Comparison of ENCODE assay signal across 21 cellular contexts in genomic region chr14:89141862-89142261, GRCh38.
A peak's percentile ranks its signal among the peaks of the same experiment; 100 is the strongest.
DNase-seq lines count a peak whose midpoint lies in the region; ATAC-seq, FAIRE-seq and TF ChIP-seq lines count a peak whose summit lies in the region.
"Had no signal": no experiment of that assay in that cellular context is flagged by ENCODE, and none has a peak within 500 bp of the region (broad histone marks: within the 10 kb centered on the region; RNA-seq: fewer than 3 reads in every experiment).

No MANE protein-coding gene starts in this region.

- no peak for TF ChIP-seq POLR2A in HepG2 (IDR thresholded peaks at IDR 0.05; ENCODE audit: insufficient read depth in 1 of 2, low read depth in 2 of 2, low read length in 2 of 2)
- no peak for TF ChIP-seq POLR2A in right lobe of liver (IDR thresholded peaks at IDR 0.05)

- H3K27me3 ChIP-seq in HepG2 (ENCODE audit: control insufficient read depth in 1 of 2, insufficient read depth in 2 of 2, low read length in 2 of 2) (no peaks in the 10 kb centered on the region; a peak in 1 of 5 replicates), right lobe of liver (no peaks in the 10 kb centered on the region), bronchial epithelial cell (ENCODE audit: control insufficient read depth, insufficient read depth, low read length) (peaks cover 4% of the 10 kb centered on the region), keratinocyte (ENCODE audit: control insufficient read depth, extremely low read depth, insufficient read depth, low read length) (peaks cover 14% of the 10 kb centered on the region)

- no peaks in the 10 kb centered on the region for H4K20me1 ChIP-seq in HepG2 (ENCODE audit: insufficient read depth, low read length)
- H4K20me1 ChIP-seq in keratinocyte (ENCODE audit: control insufficient read depth, extremely low read depth, insufficient read depth, low read length), result no peaks in the 10 kb centered on the region

- H3K4me1 ChIP-seq in HepG2 (ENCODE audit: insufficient read depth, low read length), result peaks cover 58% of the 10 kb centered on the region
- H3K4me1 ChIP-seq in right lobe of liver, result no peaks in the 10 kb centered on the region
- peaks cover 15% of the 10 kb centered on the region for H3K4me1 ChIP-seq in keratinocyte (ENCODE audit: control insufficient read depth, extremely low read depth, insufficient read depth, low read length)

- in situ Hi-C loops in HepG2 (cut with HindIII; ENCODE audit: extremely low pct_ligation_motif_present, low pct_unique_long_range_greater_than_20kb), result no loop called here

- dilution Hi-C loops in keratinocyte (cut with MboI; ENCODE audit: extremely low pct_ligation_motif_present, low sequenced_read_pairs), result no loop called here

- H2AFZ ChIP-seq in HepG2 (ENCODE audit: low read length) (no peak overlapping the region), keratinocyte (ENCODE audit: control insufficient read depth, low read length) (no peak overlapping the region)
- H2AFZ ChIP-seq: GM23338 had no signal

- H3K27ac Mint-ChIP-seq in activated T-cell treated with anti-CD3 and anti-CD28 coated beads, Interleukin-2, amount 50 U/mL, for 24 hours, result no peak overlapping the region
- H3K27ac Mint-ChIP-seq: CD4-positive, alpha-beta memory T cell; GM23338; H9 had no signal

- no peak for FAIRE-seq in HepG2 (lab: Jason Lieb, UNC)
- no peak for FAIRE-seq in bronchial epithelial cell (lab: Jason Lieb, UNC)
- peak; percentile 20 for FAIRE-seq in keratinocyte (lab: Jason Lieb, UNC)
- FAIRE-seq: A549, GM12891, GM18507 had no signal

- no peaks in the 10 kb centered on the region for H3K27me3 Mint-ChIP-seq in activated T-cell treated with anti-CD3 and anti-CD28 coated beads, Interleukin-2, amount 50 U/mL, for 24 hours

- no peaks in the 10 kb centered on the region for H3K9me1 ChIP-seq in keratinocyte (ENCODE audit: control insufficient read depth, extremely low read depth, insufficient read depth, low read length)

- H3K9me3 ChIP-seq in HepG2 (ENCODE audit: low read length) (peaks cover under 1% of the 10 kb centered on the region; the same call in 1 of the 2 replicates), right lobe of liver (no peaks in the 10 kb centered on the region), keratinocyte (ENCODE audit: control insufficient read depth, low read depth, low read length) (no peaks in the 10 kb centered on the region)
- H3K9me3 ChIP-seq: A549 had no signal

- H3K4me2 ChIP-seq in HepG2 (ENCODE audit: low read depth, low read length) (no peak overlapping the region), keratinocyte (ENCODE audit: control insufficient read depth, extremely low read depth, insufficient read depth, low read depth, low read length) (peak overlapping the region; percentile 38)
- H3K4me2 ChIP-seq: A549, GM23338 had no signal

- H3K36me3 ChIP-seq in HepG2 (replicated peaks in 1 of 2; ENCODE audit: control insufficient read depth in 1 of 2, insufficient read depth in 2 of 2, low read length in 2 of 2), result no peaks in the 10 kb centered on the region
- no peaks in the 10 kb centered on the region for H3K36me3 ChIP-seq in right lobe of liver
- no peaks in the 10 kb centered on the region for H3K36me3 ChIP-seq in bronchial epithelial cell (ENCODE audit: control insufficient read depth, insufficient read depth, low read length)
- H3K36me3 ChIP-seq in keratinocyte (ENCODE audit: control insufficient read depth in 2 of 2, extremely low read depth in 1 of 2, insufficient read depth in 2 of 2, low read length in 2 of 2), result no peaks in the 10 kb centered on the region

- H3K9ac ChIP-seq in HepG2 (ENCODE audit: insufficient read depth, low read depth, low read length), result no peak overlapping the region
- no peak overlapping the region for H3K9ac ChIP-seq in keratinocyte (ENCODE audit: control insufficient read depth, extremely low read depth, insufficient read depth, low read length)

- H3K4me1 Mint-ChIP-seq in activated T-cell treated with anti-CD3 and anti-CD28 coated beads, Interleukin-2, amount 50 U/mL, for 24 hours (ENCODE audit: low read depth), result peaks cover 1% of the 10 kb centered on the region

- H3K9me3 Mint-ChIP-seq in activated T-cell treated with anti-CD3 and anti-CD28 coated beads, Interleukin-2, amount 50 U/mL, for 24 hours, result peaks cover 9% of the 10 kb centered on the region
- H3K9me3 Mint-ChIP-seq: GM23338 had no signal

- POLR2A ChIA-PET in HepG2 (lab: Yijun Ruan, JAX), result no interaction called here

- DNase-seq in HepG2 (ENCODE audit: low spot score) (no peak), right lobe of liver (no peak), bronchial epithelial cell (ENCODE audit: low read depth) (peak; percentile 83), keratinocyte (ENCODE audit: low read depth, low spot score) (no peak), NCI-H510A (lab: John Stamatoyannopoulos, UW) (no peak), NK-92 (lab: John Stamatoyannopoulos, UW; ENCODE audit: unreplicated experiment) (no peak)
- DNase-seq in activated T-cell treated with anti-CD3 and anti-CD28 coated beads, Interleukin-2, amount 50 U/mL, for 24 hours, result no peak
- DNase-seq: 8988T; C1 segment of cervical spinal cord; Calu3; CD4-positive, alpha-beta memory T cell; COR-L47; DMS53; DMS79 treated with DMSO at 0.1 percent for 48 hours; GF-D8; H9 had no signal

- TF ChIP-seq EP300 in HepG2 (IDR thresholded peaks at IDR 0.05; ENCODE audit: low read depth in 2 of 2, low read length in 2 of 2) (no peak), HepG2 (CRISPR knock-in tag; IDR thresholded peaks at IDR 0.05; ENCODE audit: borderline replicate concordance) (no peak)

- H3K27ac ChIP-seq in HepG2 (ENCODE audit: extremely low read length, insufficient read depth, low read length), result no peak overlapping the region
- H3K27ac ChIP-seq in right lobe of liver, result no peak overlapping the region
- no peak overlapping the region for H3K27ac ChIP-seq in keratinocyte (ENCODE audit: control insufficient read depth, insufficient read depth, low read length)
- H3K27ac ChIP-seq: A549 had no signal

- WGBS in HepG2 (ENCODE audit: low lambda C conversion rate), result 7% methylated on average over 3 of the region's 3 CpGs
- 56% methylated on average over 3 of the region's 3 CpGs for WGBS in right lobe of liver (ENCODE audit: insufficient coverage, low coverage, low lambda C conversion rate, missing lambda C conversion rate)

- ATAC-seq in HepG2, result no peak
- no peak for ATAC-seq in right lobe of liver
- ATAC-seq: A549, GM23338, HCT116 had no signal

- no peaks in the 10 kb centered on the region for H3K36me3 Mint-ChIP-seq in activated T-cell treated with anti-CD3 and anti-CD28 coated beads, Interleukin-2, amount 50 U/mL, for 24 hours (ENCODE audit: low read depth)

- no peak overlapping the region for H3K4me3 Mint-ChIP-seq in activated T-cell treated with anti-CD3 and anti-CD28 coated beads, Interleukin-2, amount 50 U/mL, for 24 hours
- H3K4me3 Mint-ChIP-seq: CD4-positive, alpha-beta memory T cell; GM23338; H9 had no signal

- BruUV-seq in HepG2 (replicated peaks; lab: Mats Ljungman, UMichigan), result no TSS peak

- H3K79me2 ChIP-seq in HepG2 (ENCODE audit: insufficient read depth, low read length) (no peaks in the 10 kb centered on the region), keratinocyte (ENCODE audit: control insufficient read depth, insufficient read depth, low read length) (no peaks in the 10 kb centered on the region)

- CTCF ChIA-PET in HepG2 (lab: Yijun Ruan, JAX; ENCODE audit: low intra/inter-chr PET ratio, low total read pairs), result no interaction called here

- intact Hi-C loops in HepG2 (cut with micrococcal nuclease; ENCODE audit: unreplicated experiment), result no loop called here
- intact Hi-C loops in right lobe of liver (cut with DNase I), result no loop called here

- no peak overlapping the region for H3K4me3 ChIP-seq in HepG2 (replicated peaks in 1 of 3; ENCODE audit: insufficient read depth in 1 of 3, low read depth in 2 of 3, low read length in 3 of 3)
- H3K4me3 ChIP-seq in right lobe of liver, result no peak overlapping the region
- no peak overlapping the region for H3K4me3 ChIP-seq in bronchial epithelial cell (ENCODE audit: low read depth, low read length)
- no peak overlapping the region for H3K4me3 ChIP-seq in keratinocyte (ENCODE audit: control insufficient read depth in 2 of 3, extremely low read depth in 1 of 3, insufficient read depth in 2 of 3, low read depth in 1 of 3, low read length in 3 of 3)
- H3K4me3 ChIP-seq: A549, GM23338 had no signal

- no peak for TF ChIP-seq CTCF in HepG2 (CRISPR knock-in tag; IDR thresholded peaks at IDR 0.05)
- TF ChIP-seq CTCF in right lobe of liver (IDR thresholded peaks at IDR 0.05), result no peak
- no peak for TF ChIP-seq CTCF in bronchial epithelial cell (IDR thresholded peaks at IDR 0.05; ENCODE audit: insufficient read depth, low read length, severe bottlenecking)
- no peak for TF ChIP-seq CTCF in keratinocyte (optimal IDR thresholded peaks at IDR 0.05 in 1 of 3, IDR thresholded peaks at IDR 0.05 in 1 of 3, conservative IDR thresholded peaks at IDR 0.05 in 1 of 3; ENCODE audit: extremely low read depth in 1 of 3, insufficient read depth in 2 of 3, low read length in 3 of 3)

- TF ChIP-seq RAD21 in HepG2 (CRISPR knock-in tag; IDR thresholded peaks at IDR 0.05), result no peak

TF ChIP-seq in HepG2, 621 proteins besides CTCF, POLR2A, EP300 and RAD21 (continues in another document):
- TF ChIP-seq ZNF17 (CRISPR knock-in tag; IDR thresholded peaks at IDR 0.05) (no peak), ZFP41 (CRISPR knock-in tag; IDR thresholded peaks at IDR 0.05; ENCODE audit: borderline replicate concordance) (no peak), RBAK (CRISPR knock-in tag; IDR thresholded peaks at IDR 0.05) (no peak), FOXP4 (CRISPR knock-in tag; IDR thresholded peaks at IDR 0.05) (no peak)
- TF ChIP-seq, protein P1, sequence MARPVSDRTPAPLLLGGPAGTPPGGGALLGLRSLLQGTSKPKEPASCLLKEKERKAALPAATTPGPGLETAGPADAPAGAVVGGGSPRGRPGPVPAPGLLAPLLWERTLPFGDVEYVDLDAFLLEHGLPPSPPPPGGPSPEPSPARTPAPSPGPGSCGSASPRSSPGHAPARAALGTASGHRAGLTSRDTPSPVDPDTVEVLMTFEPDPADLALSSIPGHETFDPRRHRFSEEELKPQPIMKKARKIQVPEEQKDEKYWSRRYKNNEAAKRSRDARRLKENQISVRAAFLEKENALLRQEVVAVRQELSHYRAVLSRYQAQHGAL (CRISPR knock-in tag; IDR thresholded peaks at IDR 0.05; ENCODE audit: not compliant biosample characterization), result no peak
